ENCODE assay signal across 9 cellular contexts in genomic region chr18:35592298-35592697, GRCh38. TPM values are rescaled to one million over a fixed set of nuclear protein-coding genes. Genes with fewer than 3 reads are reported as not detected.
DNase-seq lines count a peak whose midpoint lies in the region; ATAC-seq and TF ChIP-seq lines count a peak whose summit lies in the region.
"Had no signal": no experiment of that assay in that cellular context is flagged by ENCODE, and none has a peak within 500 bp of the region (broad histone marks: within the 10 kb centered on the region; RNA-seq: fewer than 3 reads in every experiment).

No MANE protein-coding gene starts in this region.

- no peaks in the 10 kb centered on the region for H3K27me3 Mint-ChIP-seq in Caco-2 (ENCODE audit: insufficient read depth, unreplicated experiment)
- H3K27me3 Mint-ChIP-seq: CD4-positive, CD25-positive, alpha-beta regulatory T cell had no signal

- H3K9me3 ChIP-seq in Caco-2: no peaks in the 10 kb centered on the region

- ATAC-seq in HG02885 (IDR thresholded peaks at IDR 0.05; ENCODE audit: poor library complexity, unreplicated experiment): peak; percentile 98

- no peaks in the 10 kb centered on the region for H3K9me3 Mint-ChIP-seq in Caco-2 (ENCODE audit: unreplicated experiment)

- intact Hi-C loops in dorsolateral prefrontal cortex (cut with DNase I) (no loop called here), Caco-2 (cut with micrococcal nuclease; ENCODE audit: unreplicated experiment) (no loop called here)

- H3K4me3 Mint-ChIP-seq in Caco-2 (ENCODE audit: unreplicated experiment): no peak overlapping the region
- H3K4me3 Mint-ChIP-seq: CD4-positive, CD25-positive, alpha-beta regulatory T cell had no signal

- CTCF ChIA-PET in Caco-2 (lab: Charles Lee): no interaction called here

- TF ChIP-seq CTCF in GM06990 (IDR thresholded peaks at IDR 0.05; ENCODE audit: insufficient read depth, low read length, poor library complexity, severe bottlenecking): no peak
- no peak for TF ChIP-seq CTCF in dorsolateral prefrontal cortex (IDR thresholded peaks at IDR 0.05 in 54 of 56, conservative IDR thresholded peaks at IDR 0.05 in 2 of 56; ENCODE audit: low read depth in 1 of 56, partially characterized antibody in 56 of 56)
- TF ChIP-seq CTCF in Caco-2 (IDR thresholded peaks at IDR 0.05; ENCODE audit: insufficient read depth in 1 of 2, low read depth in 1 of 2, low read length in 1 of 2, severe bottlenecking in 1 of 2, unreplicated experiment in 1 of 2): no peak

- no peaks in the 10 kb centered on the region for H3K4me1 Mint-ChIP-seq in Caco-2 (ENCODE audit: low read depth, unreplicated experiment)

- H3K4me1 ChIP-seq in Caco-2: no peaks in the 10 kb centered on the region

- no peaks in the 10 kb centered on the region for H3K36me3 ChIP-seq in GM06990 (ENCODE audit: control insufficient read depth, insufficient read depth, low read length)
- no peaks in the 10 kb centered on the region for H3K36me3 ChIP-seq in Caco-2 (ENCODE audit: control insufficient read depth, insufficient read depth, low read length)

- no TSS peak for BruUV-seq in Caco-2 (replicated peaks; lab: Mats Ljungman, UMichigan)

- POLR2A ChIA-PET in Caco-2 (lab: Charles Lee): no interaction called here

- DNase-seq in GM06990 (ENCODE audit: extremely low read depth, insufficient read length) (peak; percentile 53), GM19240 (ENCODE audit: insufficient read length, low spot score) (peak; percentile 21), NAMALWA (ENCODE audit: low spot score) (peak; percentile 46), dorsolateral prefrontal cortex (no peak), Caco-2 (no peak), mesenteric fat pad (ENCODE audit: low spot score) (no peak)
- DNase-seq in stimulated activated CD4-positive, alpha-beta T cell treated with anti-CD3 and anti-CD28 coated beads, Interleukin-15, amount 100 ng/mL, for 24 hours: no peak
- DNase-seq: CD4-positive, CD25-positive, alpha-beta regulatory T cell had no signal

- no peak overlapping the region for H3K27ac ChIP-seq in dorsolateral prefrontal cortex

- H3K27me3 ChIP-seq in GM06990 (replicated peaks; ENCODE audit: control insufficient read depth, insufficient read depth, low read length) (no peaks in the 10 kb centered on the region), dorsolateral prefrontal cortex (no peaks in the 10 kb centered on the region), Caco-2 (replicated peaks; ENCODE audit: control insufficient read depth, insufficient read depth, low read length) (no peaks in the 10 kb centered on the region)

- H3K4me3 ChIP-seq in GM06990 (replicated peaks; ENCODE audit: low read depth, low read length) (peak overlapping the region; percentile 30), dorsolateral prefrontal cortex (no peak overlapping the region), Caco-2 (ENCODE audit: low read depth, low read length) (no peak overlapping the region)

- peaks cover 6% of the 10 kb centered on the region for H3K36me3 Mint-ChIP-seq in Caco-2 (ENCODE audit: insufficient read depth, unreplicated experiment)
- H3K36me3 Mint-ChIP-seq: CD4-positive, CD25-positive, alpha-beta regulatory T cell had no signal

- H3K27ac Mint-ChIP-seq in Caco-2 (ENCODE audit: unreplicated experiment): no peak overlapping the region
- H3K27ac Mint-ChIP-seq: CD4-positive, CD25-positive, alpha-beta regulatory T cell had no signal

RNA-seq across cellular contexts. Expression of gene GALNT1, which starts 10.8 kb away (rescaled TPM):
- total RNA-seq in dorsolateral prefrontal cortex: 10 to 100 TPM; 17.1 to 44.3 (median 30.1) TPM
- total RNA-seq in Caco-2 (2022): 53.6 and 57.4 TPM in 2 replicates
- 79.0 TPM for total RNA-seq in mesenteric fat pad

Comparison
In these comparisons a context has a peak if more than half of its experiments do, and no peak if none do; other contexts are left out.
1. DNase-seq: peak in GM06990 (single experiment), GM19240 (single experiment) and NAMALWA (single experiment); none in dorsolateral prefrontal cortex (0 of 10), Caco-2 (0 of 2), mesenteric fat pad (single experiment) and stimulated activated CD4-positive, alpha-beta T cell treated with anti-CD3 and anti-CD28 coated beads, Interleukin-15, amount 100 ng/mL, for 24 hours (single experiment).